12 cellular contexts compared by ENCODE assay signal in genomic region chr1:43232071-43232470, GRCh38. TPM values are rescaled to one million over a fixed set of nuclear protein-coding genes. Genes with fewer than 3 reads are reported as not detected.
DNase-seq lines count a peak whose midpoint lies in the region; FAIRE-seq and TF ChIP-seq lines count a peak whose summit lies in the region.
"Had no signal": no experiment of that assay in that cellular context is flagged by ENCODE, and none has a peak within 500 bp of the region (broad histone marks: within the 10 kb centered on the region; RNA-seq: fewer than 3 reads in every experiment).

No MANE protein-coding gene starts in this region.

- TF ChIP-seq CTCF in SK-N-SH (IDR thresholded peaks at IDR 0.05): no peak

- H3K27me3 ChIP-seq in SK-N-SH (ENCODE audit: insufficient read depth): no peaks in the 10 kb centered on the region

- H3K4me1 ChIP-seq in SK-N-SH (ENCODE audit: control insufficient read depth in 1 of 2, insufficient read depth in 2 of 2, low read depth in 1 of 2, low read length in 1 of 2): peaks cover 6 to 8% of the 10 kb centered on the region in 2 experiments; a peak in 2 of 4 replicates

- peak; percentile 87 for DNase-seq in GM03348 (ENCODE audit: low spot score)
- DNase-seq in SK-N-SH: no peak
- peak; percentile 83 for DNase-seq in fibroblast of peridontal ligament (ENCODE audit: extremely low read depth)
- peak; percentile 22 for DNase-seq in skeletal muscle cell (ENCODE audit: low read depth)
- no peak for DNase-seq in GM19239 (ENCODE audit: insufficient read length, low spot score)
- no peak for DNase-seq in G401 (ENCODE audit: low spot score)
- no peak for DNase-seq in head of caudate nucleus
- DNase-seq in KBM-7: no peak
- DNase-seq: activated B cell treated with CpG ODN at 0.5 μM for 24 hours, NCI-H2227 treated with DMSO at 0.1 percent for 48 hours had no signal

- POLR2A ChIA-PET in SK-N-SH (lab: Yijun Ruan, JAX): no interaction called here

- FAIRE-seq in GM19239 (lab: Jason Lieb, UNC): no peak
- FAIRE-seq: colon had no signal

- CTCF ChIA-PET in SK-N-SH (lab: Yijun Ruan, JAX): interaction anchor here (1.4 kb wide), 1 partner anchor 157 kb away, joined by 4 read pairs; the partner anchor contains the start of genes MED8 and SZT2

- TF ChIP-seq RAD21 in SK-N-SH (IDR thresholded peaks at IDR 0.05; ENCODE audit: low read length): no peak

- peak overlapping the region; percentile 47 for H3K4me2 ChIP-seq in SK-N-SH

- WGBS in SK-N-SH (ENCODE audit: low lambda C conversion rate): 29% methylated on average over 4 of the region's 4 CpGs

- H3K9me2 ChIP-seq in SK-N-SH: no peaks in the 10 kb centered on the region

- no peaks in the 10 kb centered on the region for H4K20me1 ChIP-seq in SK-N-SH (ENCODE audit: insufficient read depth)

- H3K79me2 ChIP-seq in SK-N-SH (ENCODE audit: insufficient read depth): no peaks in the 10 kb centered on the region

- peak overlapping the region in 1 of 2 experiments; percentile 23; a peak in 2 of 4 replicates for H3K27ac ChIP-seq in SK-N-SH (ENCODE audit: low read depth in 2 of 2, low read length in 1 of 2)

- no peak for TF ChIP-seq EP300 in SK-N-SH (IDR thresholded peaks at IDR 0.05; ENCODE audit: borderline replicate concordance in 1 of 2, low read depth in 1 of 2, low read length in 1 of 2)

- in situ Hi-C loops in G401 (cut with HindIII; ENCODE audit: low sequenced_read_pairs): no loop called here
- in situ Hi-C loops in KBM-7 (cut with MboI; ENCODE audit: low pct_unique_long_range_greater_than_20kb, low sequenced_read_pairs): loop anchor here (10.0 kb wide), 1 partner anchor 193 kb away; no protein-coding TSS in a partner anchor

- intact Hi-C loops in head of caudate nucleus (cut with DNase I): loop anchor here (10.0 kb wide), 1 partner anchor 293 kb away; no protein-coding TSS in a partner anchor

- H3F3A ChIP-seq in SK-N-SH (replicated peaks; ENCODE audit: insufficient read depth): peaks cover 6% of the 10 kb centered on the region

- H3K9ac ChIP-seq in SK-N-SH: no peak overlapping the region; the same call in 1 of the 2 replicates

- H3K9me3 ChIP-seq in SK-N-SH: no peaks in the 10 kb centered on the region

- H3K36me3 ChIP-seq in SK-N-SH (replicated peaks in 1 of 2; ENCODE audit: control insufficient read depth in 1 of 2, insufficient read depth in 2 of 2, low read length in 1 of 2): no peaks in the 10 kb centered on the region

- H3K4me3 ChIP-seq in SK-N-SH (ENCODE audit: low read depth in 2 of 2, low read length in 1 of 2) (no peak overlapping the region), skeletal muscle cell (ENCODE audit: low read depth, low read length) (no peak overlapping the region)

- H2AFZ ChIP-seq in SK-N-SH (ENCODE audit: low read depth): peak overlapping the region; percentile 81

TF ChIP-seq in SK-N-SH, 30 proteins besides CTCF, POLR2A, EP300 and RAD21:
- TF ChIP-seq ELF1 (IDR thresholded peaks at IDR 0.05) (no peak), SIN3A (IDR thresholded peaks at IDR 0.05; ENCODE audit: borderline replicate concordance, low read depth, low read length) (no peak), RCOR1 (IDR thresholded peaks at IDR 0.05; ENCODE audit: low read length) (no peak), MAX (IDR thresholded peaks at IDR 0.05; ENCODE audit: low read depth) (0 out of 2 replicates have a peak, but pooled peaks have one; percentile 17), RFX5 (IDR thresholded peaks at IDR 0.05; ENCODE audit: low read length) (peak; percentile 90), TCF12 (IDR thresholded peaks at IDR 0.05) (no peak), FOSL2 (IDR thresholded peaks at IDR 0.05; ENCODE audit: borderline replicate concordance, low read depth) (peak; percentile 39), JUND (IDR thresholded peaks at IDR 0.05) (no peak; the same call in 1 of the 2 replicates), RXRA (IDR thresholded peaks at IDR 0.05; ENCODE audit: borderline replicate concordance, low read depth) (no peak), SMC3 (IDR thresholded peaks at IDR 0.05; ENCODE audit: low read depth, low read length) (no peak)
- TF ChIP-seq, protein P1, sequence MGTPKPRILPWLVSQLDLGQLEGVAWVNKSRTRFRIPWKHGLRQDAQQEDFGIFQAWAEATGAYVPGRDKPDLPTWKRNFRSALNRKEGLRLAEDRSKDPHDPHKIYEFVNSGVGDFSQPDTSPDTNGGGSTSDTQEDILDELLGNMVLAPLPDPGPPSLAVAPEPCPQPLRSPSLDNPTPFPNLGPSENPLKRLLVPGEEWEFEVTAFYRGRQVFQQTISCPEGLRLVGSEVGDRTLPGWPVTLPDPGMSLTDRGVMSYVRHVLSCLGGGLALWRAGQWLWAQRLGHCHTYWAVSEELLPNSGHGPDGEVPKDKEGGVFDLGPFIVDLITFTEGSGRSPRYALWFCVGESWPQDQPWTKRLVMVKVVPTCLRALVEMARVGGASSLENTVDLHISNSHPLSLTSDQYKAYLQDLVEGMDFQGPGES (IDR thresholded peaks at IDR 0.05; ENCODE audit: low read depth, low read length): no peak
- TF ChIP-seq, protein P2, sequence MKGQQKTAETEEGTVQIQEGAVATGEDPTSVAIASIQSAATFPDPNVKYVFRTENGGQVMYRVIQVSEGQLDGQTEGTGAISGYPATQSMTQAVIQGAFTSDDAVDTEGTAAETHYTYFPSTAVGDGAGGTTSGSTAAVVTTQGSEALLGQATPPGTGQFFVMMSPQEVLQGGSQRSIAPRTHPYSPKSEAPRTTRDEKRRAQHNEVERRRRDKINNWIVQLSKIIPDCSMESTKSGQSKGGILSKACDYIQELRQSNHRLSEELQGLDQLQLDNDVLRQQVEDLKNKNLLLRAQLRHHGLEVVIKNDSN (IDR thresholded peaks at IDR 0.05; ENCODE audit: borderline replicate concordance, low read depth): peak; percentile 72
- TF ChIP-seq, protein P3, sequence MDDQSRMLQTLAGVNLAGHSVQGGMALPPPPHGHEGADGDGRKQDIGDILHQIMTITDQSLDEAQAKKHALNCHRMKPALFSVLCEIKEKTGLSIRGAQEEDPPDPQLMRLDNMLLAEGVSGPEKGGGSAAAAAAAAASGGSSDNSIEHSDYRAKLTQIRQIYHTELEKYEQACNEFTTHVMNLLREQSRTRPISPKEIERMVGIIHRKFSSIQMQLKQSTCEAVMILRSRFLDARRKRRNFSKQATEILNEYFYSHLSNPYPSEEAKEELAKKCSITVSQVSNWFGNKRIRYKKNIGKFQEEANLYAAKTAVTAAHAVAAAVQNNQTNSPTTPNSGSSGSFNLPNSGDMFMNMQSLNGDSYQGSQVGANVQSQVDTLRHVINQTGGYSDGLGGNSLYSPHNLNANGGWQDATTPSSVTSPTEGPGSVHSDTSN (IDR thresholded peaks at IDR 0.05): no peak
- TF ChIP-seq, protein P4, sequence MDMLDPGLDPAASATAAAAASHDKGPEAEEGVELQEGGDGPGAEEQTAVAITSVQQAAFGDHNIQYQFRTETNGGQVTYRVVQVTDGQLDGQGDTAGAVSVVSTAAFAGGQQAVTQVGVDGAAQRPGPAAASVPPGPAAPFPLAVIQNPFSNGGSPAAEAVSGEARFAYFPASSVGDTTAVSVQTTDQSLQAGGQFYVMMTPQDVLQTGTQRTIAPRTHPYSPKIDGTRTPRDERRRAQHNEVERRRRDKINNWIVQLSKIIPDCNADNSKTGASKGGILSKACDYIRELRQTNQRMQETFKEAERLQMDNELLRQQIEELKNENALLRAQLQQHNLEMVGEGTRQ (IDR thresholded peaks at IDR 0.05; ENCODE audit: borderline replicate concordance, low read depth, low read length): no peak

RNA-seq across cellular contexts. Expression of gene TMEM125, which starts 37.7 kb away (rescaled TPM):
- not detected in 2 replicates for polyA plus RNA-seq in SK-N-SH (2012; rRNA removed)
- polyA plus RNA-seq in SK-N-SH (2012; cell fraction: cytosol; rRNA removed): not detected in 2 replicates
- polyA plus RNA-seq in SK-N-SH (2012; cell fraction: nucleus; rRNA removed): not detected in 2 replicates
- not detected in 2 replicates for total RNA-seq in G401 (2014; rRNA removed; shearing (Covaris generic))
- total RNA-seq: activated B cell treated with CpG ODN at 0.5 μM for 24 hours, Right ventricle myocardium inferior had no signal

RNA-seq across cellular contexts. Expression of gene C1orf210, which starts 53.3 kb away (rescaled TPM):
- not detected in 2 replicates for polyA plus RNA-seq in SK-N-SH (2012; rRNA removed)
- polyA plus RNA-seq in SK-N-SH (2012; cell fraction: cytosol; rRNA removed): not detected in 2 replicates
- polyA plus RNA-seq in SK-N-SH (2012; cell fraction: nucleus; rRNA removed): not detected in 2 replicates
- total RNA-seq in G401 (2014; rRNA removed; shearing (Covaris generic)): not detected in 2 replicates
- total RNA-seq: activated B cell treated with CpG ODN at 0.5 μM for 24 hours, Right ventricle myocardium inferior had no signal

RNA-seq across cellular contexts. Expression of gene CFAP57, which starts 59.9 kb away (rescaled TPM):
- polyA plus RNA-seq in SK-N-SH (2012; rRNA removed): 0.36 and 0.60 TPM in 2 replicates
- polyA plus RNA-seq in SK-N-SH (2012; cell fraction: cytosol; rRNA removed): 0.42 and 0.44 TPM in 2 replicates
- 1.2 TPM in 2 replicates for polyA plus RNA-seq in SK-N-SH (2012; cell fraction: nucleus; rRNA removed)
- 1.1 and 4.1 TPM in 2 replicates for total RNA-seq in G401 (2014; rRNA removed; shearing (Covaris generic))
- total RNA-seq: activated B cell treated with CpG ODN at 0.5 μM for 24 hours, Right ventricle myocardium inferior had no signal

RNA-seq across cellular contexts. Expression of gene EBNA1BP2, which starts 60.0 kb away (rescaled TPM):
- 134 and 146 TPM in 2 replicates for polyA plus RNA-seq in SK-N-SH (2012; rRNA removed)
- 145 and 150 TPM in 2 replicates for polyA plus RNA-seq in SK-N-SH (2012; cell fraction: cytosol; rRNA removed)
- 110 and 125 TPM in 2 replicates for polyA plus RNA-seq in SK-N-SH (2012; cell fraction: nucleus; rRNA removed)
- total RNA-seq in G401 (2014; rRNA removed; shearing (Covaris generic)): 300 and 331 TPM in 2 replicates

Comparison
In these comparisons a context has a peak if more than half of its experiments do, and no peak if none do; other contexts are left out.
1. DNase-seq: peak in GM03348 (single experiment), fibroblast of peridontal ligament (single experiment) and skeletal muscle cell (single experiment); none in SK-N-SH (single experiment), GM19239 (single experiment), G401 (single experiment), head of caudate nucleus (0 of 42) and KBM-7 (single experiment).